27 cellular contexts compared by ENCODE assay signal in the genomic region with DNA sequence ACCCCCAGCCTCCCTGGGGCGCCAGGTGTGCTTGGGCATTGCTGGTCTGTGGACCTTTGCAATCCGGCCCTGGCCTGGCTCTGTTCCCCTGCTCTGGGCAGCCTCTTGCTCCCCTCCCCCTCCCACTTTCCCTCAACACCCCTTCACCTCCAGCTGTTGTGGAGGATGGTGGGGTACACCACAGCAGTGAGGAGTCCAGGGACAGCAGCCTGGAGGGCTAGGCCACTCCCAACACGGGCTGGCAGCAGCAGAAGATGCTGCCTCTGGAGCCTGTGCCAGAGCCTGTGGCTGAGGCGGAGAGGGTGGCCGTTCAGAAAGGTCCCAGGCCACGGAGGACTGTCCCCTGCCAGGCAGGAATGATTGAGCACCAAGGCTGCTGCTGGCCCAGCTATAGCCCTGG.
"Had no signal": no experiment of that assay in that cellular context is flagged by ENCODE, and none has a peak within 500 bp of the region (broad histone marks: within the 10 kb centered on the region; RNA-seq: fewer than 3 reads in every experiment).

No MANE protein-coding gene starts in this region.

- H3K9me3 Mint-ChIP-seq: immature natural killer cell; mesothelial cell of epicardium; stimulated activated effector memory CD8-positive, alpha-beta T cell treated with anti-CD3 and anti-CD28 coated beads, Interleukin-12 subunit alpha, Interleukin-12 subunit beta, amount 100 ng/mL, for 72 hours; stimulated activated naive CD8-positive, alpha-beta T cell treated with anti-CD3 and anti-CD28 coated beads, Interleukin-15, Interleukin-2, amounts not matched to agents 100 ng/mL and 50 ng/mL, for 24 hours had no signal

- H3K4me3 Mint-ChIP-seq: immature natural killer cell; mesothelial cell of epicardium; naive thymus-derived CD4-positive, alpha-beta T cell; natural killer cell treated with Interleukin-12 subunit alpha and Interleukin-12 subunit beta and Interleukin-15 and Interleukin-18, amount 100 ng/mL, for 72 hours; stimulated activated effector memory CD8-positive, alpha-beta T cell treated with anti-CD3 and anti-CD28 coated beads, Interleukin-12 subunit alpha, Interleukin-12 subunit beta, amount 100 ng/mL, for 72 hours; stimulated activated naive CD8-positive, alpha-beta T cell treated with anti-CD3 and anti-CD28 coated beads, Interleukin-15, Interleukin-2, amounts not matched to agents 100 ng/mL and 50 ng/mL, for 24 hours had no signal

- H3K4me1 ChIP-seq: suprapubic skin, uterus had no signal

- ATAC-seq: heart left ventricle; left colon; left lung; lower lobe of right lung; naive thymus-derived CD4-positive, alpha-beta T cell; stimulated activated effector memory CD8-positive, alpha-beta T cell treated with anti-CD3 and anti-CD28 coated beads, Interleukin-12 subunit alpha, Interleukin-12 subunit beta, amount 100 ng/mL, for 72 hours had no signal

- H3K9me3 ChIP-seq: heart left ventricle, left lung, lower lobe of right lung, right atrium auricular region, sigmoid colon, spleen, suprapubic skin, thoracic aorta, tibial artery, uterus had no signal

- H3K27me3 Mint-ChIP-seq: naive thymus-derived CD4-positive, alpha-beta T cell; natural killer cell treated with Interleukin-12 subunit alpha and Interleukin-12 subunit beta and Interleukin-15 and Interleukin-18, amount 100 ng/mL, for 72 hours; progenitor cell of endocrine pancreas; stimulated activated naive CD8-positive, alpha-beta T cell treated with anti-CD3 and anti-CD28 coated beads, Interleukin-15, Interleukin-2, amounts not matched to agents 100 ng/mL and 50 ng/mL, for 24 hours had no signal

- H3K27ac Mint-ChIP-seq: immature natural killer cell; mesothelial cell of epicardium; naive thymus-derived CD4-positive, alpha-beta T cell; natural killer cell treated with Interleukin-12 subunit alpha and Interleukin-12 subunit beta and Interleukin-15 and Interleukin-18, amount 100 ng/mL, for 72 hours; progenitor cell of endocrine pancreas; stimulated activated effector memory CD8-positive, alpha-beta T cell treated with anti-CD3 and anti-CD28 coated beads, Interleukin-12 subunit alpha, Interleukin-12 subunit beta, amount 100 ng/mL, for 72 hours; stimulated activated naive CD8-positive, alpha-beta T cell treated with anti-CD3 and anti-CD28 coated beads, Interleukin-15, Interleukin-2, amounts not matched to agents 100 ng/mL and 50 ng/mL, for 24 hours had no signal

- H3K4me1 Mint-ChIP-seq: mesothelial cell of epicardium had no signal

- H3K27me3 ChIP-seq: heart left ventricle, left lung, right atrium auricular region, sigmoid colon, spleen, suprapubic skin, tibial artery, uterus had no signal

- H3K36me3 Mint-ChIP-seq: immature natural killer cell; mesothelial cell of epicardium; natural killer cell treated with Interleukin-12 subunit alpha and Interleukin-12 subunit beta and Interleukin-15 and Interleukin-18, amount 100 ng/mL, for 72 hours had no signal

- H3K4me3 ChIP-seq: heart left ventricle, left lung, lower lobe of right lung, right atrium auricular region, sigmoid colon, spleen, suprapubic skin, thoracic aorta, tibial artery, uterus had no signal

- DNase-seq: heart left ventricle; hypothalamus; immature natural killer cell; kidney; left colon; lower lobe of right lung; mammary epithelial cell; mesendoderm; naive thymus-derived CD4-positive, alpha-beta T cell; nucleus accumbens; sigmoid colon; small intestine; spleen; stimulated activated CD4-positive, alpha-beta T cell treated with anti-CD3 and anti-CD28 coated beads, Interleukin-4, amount 100 ng/mL, for 24 hours; stimulated activated naive CD4-positive, alpha-beta T cell; tibial artery; trophoblast cell; uterus had no signal

- H3K27ac ChIP-seq: heart left ventricle, left lung, lower lobe of right lung, right atrium auricular region, sigmoid colon, spleen, suprapubic skin, thoracic aorta, tibial artery, uterus had no signal

- H3K36me3 ChIP-seq: heart left ventricle, lower lobe of right lung, right atrium auricular region, sigmoid colon, suprapubic skin, thoracic aorta, uterus had no signal
